22 cellular contexts compared by ENCODE assay signal in the genomic region with DNA sequence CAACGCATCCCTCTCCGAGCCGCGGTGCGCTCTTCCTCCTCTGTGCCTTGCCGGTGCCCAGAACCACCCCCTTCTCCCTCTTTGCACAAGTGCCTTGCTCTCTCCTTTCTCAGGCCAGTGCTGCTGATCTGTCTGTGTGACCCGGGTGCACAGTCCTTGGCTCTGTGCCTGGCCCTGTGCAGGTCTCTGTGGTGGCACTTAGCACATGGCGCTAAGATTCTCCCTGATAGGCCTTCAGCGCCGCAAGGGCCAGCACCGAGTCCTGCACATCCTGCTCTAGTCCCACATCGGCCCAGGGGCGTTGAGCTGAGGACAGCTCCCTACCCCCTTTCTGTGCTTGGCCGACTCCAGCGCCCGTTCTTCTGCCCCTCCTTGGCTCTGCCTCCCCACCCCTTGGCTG.
DNase-seq lines count a peak whose midpoint lies in the region; ATAC-seq and TF ChIP-seq lines count a peak whose summit lies in the region.
"Had no signal": no experiment of that assay in that cellular context is flagged by ENCODE, and none has a peak within 500 bp of the region (broad histone marks: within the 10 kb centered on the region; RNA-seq: fewer than 3 reads in every experiment).

No MANE protein-coding gene starts in this region.

- H3K27ac Mint-ChIP-seq in activated CD4-positive, alpha-beta T cell treated with anti-CD3 and anti-CD28 coated beads, Interleukin-2, amount 10 ng/mL, durations not matched to agents 7 days and 5 days = peak overlapping the region; percentile 44
- H3K27ac Mint-ChIP-seq in WTC11 = no peak overlapping the region; the same call in 1 of the 2 replicates
- peak overlapping the region; percentile 17 for H3K27ac Mint-ChIP-seq in stimulated activated memory B cell treated with anti-CD40 and anti-IgM and Interleukin-4, amounts not matched to agents 10 μg/mL and 1 μg/mL and 100 μg/mL, for 72 hours
- H3K27ac Mint-ChIP-seq in stimulated activated effector memory CD8-positive, alpha-beta T cell treated with anti-CD3 and anti-CD28 coated beads, Interleukin-12 subunit alpha, Interleukin-12 subunit beta, amount 100 ng/mL, for 72 hours = no peak overlapping the region
- H3K27ac Mint-ChIP-seq: activated CD4-positive, alpha-beta T cell treated with anti-CD3 and anti-CD28 coated beads, Interleukin-2, amount 10 ng/mL, durations not matched to agents 24 days and 14 days; activated CD8-positive, alpha-beta memory T cell treated with anti-CD3 and anti-CD28 coated beads, Interleukin-2, amount 10 ng/mL, durations not matched to agents 7 days and 5 days; activated naive CD8-positive, alpha-beta T cell treated with anti-CD3 and anti-CD28 coated beads, Interleukin-2, amount 10 ng/mL, durations not matched to agents 7 days and 5 days; CD4-positive, CD25-positive, alpha-beta regulatory T cell; natural killer cell; stimulated activated naive B cell treated with anti-CD40 and anti-IgM and Interleukin-4, amounts not matched to agents 10 μg/mL and 1 μg/mL and 100 μg/mL, for 72 hours had no signal

- no peak for DNase-seq in activated CD4-positive, alpha-beta T cell treated with anti-CD3 and anti-CD28 coated beads, Interleukin-2, amount 10 ng/mL, durations not matched to agents 7 days and 5 days
- no peak for DNase-seq in activated CD4-positive, alpha-beta T cell treated with anti-CD3 and anti-CD28 coated beads, Interleukin-2, amount 50 U/mL, for 4 hours
- DNase-seq in WTC11 (ENCODE audit: low spot score) = no peak
- DNase-seq in mucosa of descending colon = no peak
- DNase-seq in stimulated activated effector memory CD8-positive, alpha-beta T cell treated with anti-CD3 and anti-CD28 coated beads, Interleukin-12 subunit alpha, Interleukin-12 subunit beta, amount 100 ng/mL, for 72 hours (ENCODE audit: low spot score in 2 of 2) = no peak
- DNase-seq in activated CD4-positive, alpha-beta T cell treated with anti-CD3 and anti-CD28 coated beads, Interleukin-2, amount 50 U/mL, for 1 hour = no peak
- no peak for DNase-seq in erythroblast (lab: John Stamatoyannopoulos, UW)
- DNase-seq: activated gamma-delta T cell, aorta, GOT3 had no signal

- ATAC-seq in WTC11 (peak; percentile 68), mucosa of descending colon (peak; percentile 21)
- no peak for ATAC-seq in stimulated activated memory B cell treated with anti-CD40 and anti-IgM and Interleukin-4, amounts not matched to agents 10 μg/mL and 1 μg/mL and 100 μg/mL, for 72 hours
- no peak for ATAC-seq in stimulated activated effector memory CD8-positive, alpha-beta T cell treated with anti-CD3 and anti-CD28 coated beads, Interleukin-12 subunit alpha, Interleukin-12 subunit beta, amount 100 ng/mL, for 72 hours
- ATAC-seq: activated CD8-positive, alpha-beta memory T cell treated with anti-CD3 and anti-CD28 coated beads, Interleukin-2, amount 10 ng/mL, durations not matched to agents 7 days and 5 days had no signal

- no peaks in the 10 kb centered on the region for H3K4me1 Mint-ChIP-seq in activated CD4-positive, alpha-beta T cell treated with anti-CD3 and anti-CD28 coated beads, Interleukin-2, amount 10 ng/mL, durations not matched to agents 7 days and 5 days
- peaks cover 49% of the 10 kb centered on the region for H3K4me1 Mint-ChIP-seq in WTC11
- H3K4me1 Mint-ChIP-seq in stimulated activated memory B cell treated with anti-CD40 and anti-IgM and Interleukin-4, amounts not matched to agents 10 μg/mL and 1 μg/mL and 100 μg/mL, for 72 hours = peaks cover 9% of the 10 kb centered on the region
- no peaks in the 10 kb centered on the region for H3K4me1 Mint-ChIP-seq in stimulated activated effector memory CD8-positive, alpha-beta T cell treated with anti-CD3 and anti-CD28 coated beads, Interleukin-12 subunit alpha, Interleukin-12 subunit beta, amount 100 ng/mL, for 72 hours
- H3K4me1 Mint-ChIP-seq: activated CD4-positive, alpha-beta T cell treated with anti-CD3 and anti-CD28 coated beads, Interleukin-2, amount 10 ng/mL, durations not matched to agents 24 days and 14 days; activated CD8-positive, alpha-beta memory T cell treated with anti-CD3 and anti-CD28 coated beads, Interleukin-2, amount 10 ng/mL, durations not matched to agents 7 days and 5 days; natural killer cell had no signal

- no peak for TF ChIP-seq POLR2A in erythroblast (IDR thresholded peaks at IDR 0.05; ENCODE audit: low read length)

- peaks cover 26% of the 10 kb centered on the region for H3K4me1 ChIP-seq in mucosa of descending colon (ENCODE audit: low read depth)

- TF ChIP-seq CTCF in WTC11 (IDR thresholded peaks at IDR 0.05) (no peak), mucosa of descending colon (IDR thresholded peaks at IDR 0.05) (no peak)

- H3K36me3 ChIP-seq in mucosa of descending colon (ENCODE audit: low read depth) = no peaks in the 10 kb centered on the region
- H3K36me3 ChIP-seq: cardiac muscle cell, ovary had no signal

- intact Hi-C loops in mucosa of descending colon (cut with DNase I, micrococcal nuclease) = no loop called here

- H3K9me3 Mint-ChIP-seq in activated CD4-positive, alpha-beta T cell treated with anti-CD3 and anti-CD28 coated beads, Interleukin-2, amount 10 ng/mL, durations not matched to agents 7 days and 5 days = no peaks in the 10 kb centered on the region
- no peaks in the 10 kb centered on the region for H3K9me3 Mint-ChIP-seq in WTC11
- no peaks in the 10 kb centered on the region for H3K9me3 Mint-ChIP-seq in stimulated activated memory B cell treated with anti-CD40 and anti-IgM and Interleukin-4, amounts not matched to agents 10 μg/mL and 1 μg/mL and 100 μg/mL, for 72 hours
- H3K9me3 Mint-ChIP-seq in stimulated activated effector memory CD8-positive, alpha-beta T cell treated with anti-CD3 and anti-CD28 coated beads, Interleukin-12 subunit alpha, Interleukin-12 subunit beta, amount 100 ng/mL, for 72 hours = no peaks in the 10 kb centered on the region
- H3K9me3 Mint-ChIP-seq: activated CD4-positive, alpha-beta T cell treated with anti-CD3 and anti-CD28 coated beads, Interleukin-2, amount 10 ng/mL, durations not matched to agents 24 days and 14 days; activated naive CD8-positive, alpha-beta T cell treated with anti-CD3 and anti-CD28 coated beads, Interleukin-2, amount 10 ng/mL, durations not matched to agents 7 days and 5 days; activated T-cell treated with anti-CD3 and anti-CD28 coated beads, Interleukin-2, amount 50 U/mL, for 4 hours; CD4-positive, CD25-positive, alpha-beta regulatory T cell; natural killer cell; stimulated activated naive B cell treated with anti-CD40 and anti-IgM and Interleukin-4, amounts not matched to agents 10 μg/mL and 1 μg/mL and 100 μg/mL, for 72 hours had no signal

- no peaks in the 10 kb centered on the region for H3K36me3 Mint-ChIP-seq in activated CD4-positive, alpha-beta T cell treated with anti-CD3 and anti-CD28 coated beads, Interleukin-2, amount 10 ng/mL, durations not matched to agents 7 days and 5 days (ENCODE audit: low read depth)
- H3K36me3 Mint-ChIP-seq in WTC11 = no peaks in the 10 kb centered on the region
- H3K36me3 Mint-ChIP-seq in stimulated activated memory B cell treated with anti-CD40 and anti-IgM and Interleukin-4, amounts not matched to agents 10 μg/mL and 1 μg/mL and 100 μg/mL, for 72 hours = no peaks in the 10 kb centered on the region
- H3K36me3 Mint-ChIP-seq in stimulated activated effector memory CD8-positive, alpha-beta T cell treated with anti-CD3 and anti-CD28 coated beads, Interleukin-12 subunit alpha, Interleukin-12 subunit beta, amount 100 ng/mL, for 72 hours = no peaks in the 10 kb centered on the region
- H3K36me3 Mint-ChIP-seq: activated CD8-positive, alpha-beta memory T cell treated with anti-CD3 and anti-CD28 coated beads, Interleukin-2, amount 10 ng/mL, durations not matched to agents 7 days and 5 days; activated naive CD8-positive, alpha-beta T cell treated with anti-CD3 and anti-CD28 coated beads, Interleukin-2, amount 10 ng/mL, durations not matched to agents 7 days and 5 days; CD4-positive, CD25-positive, alpha-beta regulatory T cell; natural killer cell; stimulated activated naive B cell treated with anti-CD40 and anti-IgM and Interleukin-4, amounts not matched to agents 10 μg/mL and 1 μg/mL and 100 μg/mL, for 72 hours had no signal

- no peaks in the 10 kb centered on the region for H3K9me3 ChIP-seq in mucosa of descending colon
- H3K9me3 ChIP-seq: ovary had no signal

- H3K27me3 Mint-ChIP-seq in activated CD4-positive, alpha-beta T cell treated with anti-CD3 and anti-CD28 coated beads, Interleukin-2, amount 10 ng/mL, durations not matched to agents 7 days and 5 days = no peaks in the 10 kb centered on the region
- no peaks in the 10 kb centered on the region for H3K27me3 Mint-ChIP-seq in WTC11 (ENCODE audit: low read depth)
- H3K27me3 Mint-ChIP-seq in stimulated activated memory B cell treated with anti-CD40 and anti-IgM and Interleukin-4, amounts not matched to agents 10 μg/mL and 1 μg/mL and 100 μg/mL, for 72 hours = no peaks in the 10 kb centered on the region
- H3K27me3 Mint-ChIP-seq: stimulated activated naive B cell treated with anti-CD40 and anti-IgM and Interleukin-4, amounts not matched to agents 10 μg/mL and 1 μg/mL and 100 μg/mL, for 72 hours had no signal

- CTCF ChIA-PET in activated CD4-positive, alpha-beta T cell treated with anti-CD3 and anti-CD28 coated beads, Interleukin-2, amount 10 ng/mL, durations not matched to agents 7 days and 5 days (lab: Charles Lee) = no interaction called here
- CTCF ChIA-PET in WTC11 (lab: Charles Lee) = interaction anchor here (0.7 to 2.7 kb wide), 8 partner anchors 9 to 298 kb away, joined by 3 to 8 read pairs (median 4); no protein-coding TSS in a partner anchor

- POLR2A ChIA-PET in activated CD4-positive, alpha-beta T cell treated with anti-CD3 and anti-CD28 coated beads, Interleukin-2, amount 10 ng/mL, durations not matched to agents 7 days and 5 days (lab: Charles Lee) = no interaction called here
- POLR2A ChIA-PET in WTC11 (lab: Charles Lee) = interaction anchor here (1.1 kb wide), 1 partner anchor 22 kb away, joined by 3 read pairs; no protein-coding TSS in a partner anchor

- no peak overlapping the region for H3K4me3 Mint-ChIP-seq in activated CD4-positive, alpha-beta T cell treated with anti-CD3 and anti-CD28 coated beads, Interleukin-2, amount 10 ng/mL, durations not matched to agents 7 days and 5 days
- no peak overlapping the region for H3K4me3 Mint-ChIP-seq in WTC11
- no peak overlapping the region for H3K4me3 Mint-ChIP-seq in stimulated activated memory B cell treated with anti-CD40 and anti-IgM and Interleukin-4, amounts not matched to agents 10 μg/mL and 1 μg/mL and 100 μg/mL, for 72 hours
- no peak overlapping the region for H3K4me3 Mint-ChIP-seq in stimulated activated effector memory CD8-positive, alpha-beta T cell treated with anti-CD3 and anti-CD28 coated beads, Interleukin-12 subunit alpha, Interleukin-12 subunit beta, amount 100 ng/mL, for 72 hours
- H3K4me3 Mint-ChIP-seq: activated CD4-positive, alpha-beta T cell treated with anti-CD3 and anti-CD28 coated beads, Interleukin-2, amount 10 ng/mL, durations not matched to agents 24 days and 14 days; activated CD8-positive, alpha-beta memory T cell treated with anti-CD3 and anti-CD28 coated beads, Interleukin-2, amount 10 ng/mL, durations not matched to agents 7 days and 5 days; activated naive CD8-positive, alpha-beta T cell treated with anti-CD3 and anti-CD28 coated beads, Interleukin-2, amount 10 ng/mL, durations not matched to agents 7 days and 5 days; activated T-cell treated with anti-CD3 and anti-CD28 coated beads, Interleukin-2, amount 50 U/mL, for 4 hours; CD4-positive, CD25-positive, alpha-beta regulatory T cell; natural killer cell; stimulated activated naive B cell treated with anti-CD40 and anti-IgM and Interleukin-4, amounts not matched to agents 10 μg/mL and 1 μg/mL and 100 μg/mL, for 72 hours had no signal

- H3K4me3 ChIP-seq in mucosa of descending colon = no peak overlapping the region
- H3K4me3 ChIP-seq: cardiac muscle cell, coronary artery, K562, ovary had no signal

Comparison
In these comparisons a context has a peak if more than half of its experiments do, and no peak if none do; other contexts are left out.
1. H3K27ac Mint-ChIP-seq: peak in activated CD4-positive, alpha-beta T cell treated with anti-CD3 and anti-CD28 coated beads, Interleukin-2, amount 10 ng/mL, durations not matched to agents 7 days and 5 days (single experiment) and stimulated activated memory B cell treated with anti-CD40 and anti-IgM and Interleukin-4, amounts not matched to agents 10 μg/mL and 1 μg/mL and 100 μg/mL, for 72 hours (single experiment); none in WTC11 (single experiment) and stimulated activated effector memory CD8-positive, alpha-beta T cell treated with anti-CD3 and anti-CD28 coated beads, Interleukin-12 subunit alpha, Interleukin-12 subunit beta, amount 100 ng/mL, for 72 hours (single experiment).
2. ATAC-seq: peak in WTC11 (single experiment) and mucosa of descending colon (single experiment); none in stimulated activated memory B cell treated with anti-CD40 and anti-IgM and Interleukin-4, amounts not matched to agents 10 μg/mL and 1 μg/mL and 100 μg/mL, for 72 hours (single experiment) and stimulated activated effector memory CD8-positive, alpha-beta T cell treated with anti-CD3 and anti-CD28 coated beads, Interleukin-12 subunit alpha, Interleukin-12 subunit beta, amount 100 ng/mL, for 72 hours (single experiment).